ENCODE assay signal across 21 cellular contexts in genomic region chr3:132225664-132226063, GRCh38.
A peak's percentile ranks its signal among the peaks of the same experiment; 100 is the strongest.
DNase-seq lines count a peak whose midpoint lies in the region; ATAC-seq, FAIRE-seq and TF ChIP-seq lines count a peak whose summit lies in the region.
"Had no signal": no experiment of that assay in that cellular context is flagged by ENCODE, and none has a peak within 500 bp of the region (broad histone marks: within the 10 kb centered on the region; RNA-seq: fewer than 3 reads in every experiment).

No MANE protein-coding gene starts in this region.

- no peak for ATAC-seq in HG03039 (IDR thresholded peaks at IDR 0.05; ENCODE audit: unreplicated experiment)
- ATAC-seq in CD8-positive, alpha-beta T cell = no peak
- ATAC-seq: activated naive CD4-positive, alpha-beta T cell treated with anti-CD3 and anti-CD28 coated beads, Interleukin-2, amount 50 U/mL, for 72 hours; left cardiac atrium had no signal

- H3K36me3 ChIP-seq in PC-9 (ENCODE audit: low read depth) = no peaks in the 10 kb centered on the region
- no peaks in the 10 kb centered on the region for H3K36me3 ChIP-seq in CD8-positive, alpha-beta T cell (ENCODE audit: insufficient read depth, low read length)
- H3K36me3 ChIP-seq: ascending aorta, HAP-1, WERI-Rb-1 had no signal

- POLR2A ChIA-PET in PC-9 (lab: Charles Lee; ENCODE audit: unreplicated experiment) = interaction anchor here (0.5 kb wide), 1 partner anchor 185 kb away, joined by 3 read pairs; no protein-coding TSS in a partner anchor
- POLR2A ChIA-PET in CD8-positive, alpha-beta T cell (lab: Charles Lee) = no interaction called here

- H3K4me3 ChIP-seq in PC-9 = no peak overlapping the region
- H3K4me3 ChIP-seq in fibroblast of mammary gland (ENCODE audit: control insufficient read depth, low read depth, low read length) = no peak overlapping the region
- no peak overlapping the region for H3K4me3 ChIP-seq in CD8-positive, alpha-beta T cell (ENCODE audit: low read depth, low read length)
- H3K4me3 ChIP-seq: ascending aorta, HAP-1 had no signal

- H4K20me1 ChIP-seq in PC-9 (ENCODE audit: insufficient read depth) = no peaks in the 10 kb centered on the region

- peak overlapping the region; percentile 43 for H3K4me2 ChIP-seq in PC-9

- H3K4me3 Mint-ChIP-seq in nephron = no peak overlapping the region
- H3K4me3 Mint-ChIP-seq in CD8-positive, alpha-beta T cell = no peak overlapping the region
- H3K4me3 Mint-ChIP-seq: nephron progenitor cell had no signal

- H3K4me1 Mint-ChIP-seq in nephron = peaks cover 7% of the 10 kb centered on the region
- H3K4me1 Mint-ChIP-seq in CD8-positive, alpha-beta T cell (ENCODE audit: low read depth) = no peaks in the 10 kb centered on the region
- H3K4me1 Mint-ChIP-seq: nephron progenitor cell had no signal

- peak overlapping the region; percentile 54; the same call in 1 of the 2 replicates for H2AFZ ChIP-seq in PC-9

- H3K27ac Mint-ChIP-seq in nephron = peak overlapping the region; percentile 44 to 82 (median 77)
- H3K27ac Mint-ChIP-seq in CD8-positive, alpha-beta T cell = no peak overlapping the region
- H3K27ac Mint-ChIP-seq: activated naive CD4-positive, alpha-beta T cell treated with anti-CD3 and anti-CD28 coated beads, Interleukin-2, amount 50 U/mL, for 72 hours; nephron progenitor cell had no signal

- BruUV-seq in PC-9 (replicated peaks; lab: Mats Ljungman, UMichigan) = no TSS peak

- no peak for TF ChIP-seq CTCF in PC-9 (conservative IDR thresholded peaks at IDR 0.05)
- no peak for TF ChIP-seq CTCF in fibroblast of mammary gland (conservative IDR thresholded peaks at IDR 0.05; ENCODE audit: control insufficient read depth, insufficient read depth, low read depth, low read length)
- TF ChIP-seq CTCF in nephron (IDR thresholded peaks at IDR 0.05; ENCODE audit: unreplicated experiment in 3 of 3) = no peak
- no peak for TF ChIP-seq CTCF in CD8-positive, alpha-beta T cell (IDR thresholded peaks at IDR 0.05)

- no peaks in the 10 kb centered on the region for H3K27me3 ChIP-seq in PC-9 (ENCODE audit: insufficient read depth, low read depth)
- H3K27me3 ChIP-seq in CD8-positive, alpha-beta T cell (ENCODE audit: insufficient read depth, low read length) = no peaks in the 10 kb centered on the region
- H3K27me3 ChIP-seq: ascending aorta had no signal

- H3K9me2 ChIP-seq in PC-9 (ENCODE audit: insufficient read depth) = no peaks in the 10 kb centered on the region

- no peaks in the 10 kb centered on the region; the same call in none of the 2 replicates for H3K9me3 ChIP-seq in PC-9 (ENCODE audit: insufficient read depth, low read depth)
- no peaks in the 10 kb centered on the region for H3K9me3 ChIP-seq in CD8-positive, alpha-beta T cell (ENCODE audit: low read length)
- H3K9me3 ChIP-seq: ascending aorta, HAP-1 had no signal

- peaks cover 18% of the 10 kb centered on the region for H3K4me1 ChIP-seq in PC-9 (replicated peaks; ENCODE audit: insufficient read depth)
- H3K4me1 ChIP-seq in CD8-positive, alpha-beta T cell (ENCODE audit: insufficient read depth, low read length) = no peaks in the 10 kb centered on the region
- H3K4me1 ChIP-seq: HAP-1 had no signal

- H3K27me3 Mint-ChIP-seq in nephron (ENCODE audit: low read depth) = peaks cover 3% of the 10 kb centered on the region
- H3K27me3 Mint-ChIP-seq in CD8-positive, alpha-beta T cell (ENCODE audit: low read depth) = peaks cover 14% of the 10 kb centered on the region

- H3K36me3 Mint-ChIP-seq in nephron (ENCODE audit: low read depth) = no peaks in the 10 kb centered on the region
- H3K36me3 Mint-ChIP-seq in CD8-positive, alpha-beta T cell = no peaks in the 10 kb centered on the region
- H3K36me3 Mint-ChIP-seq: activated naive CD4-positive, alpha-beta T cell treated with anti-CD3 and anti-CD28 coated beads, Interleukin-2, amount 50 U/mL, for 72 hours had no signal

- H3F3A ChIP-seq in PC-9 (ENCODE audit: insufficient read depth, low read depth) = peaks cover 7% of the 10 kb centered on the region

- intact Hi-C loops in PC-9 (cut with micrococcal nuclease; ENCODE audit: unreplicated experiment) = no loop called here
- intact Hi-C loops in CD8-positive, alpha-beta T cell (cut with DNase I, micrococcal nuclease) = no loop called here

- CTCF ChIA-PET in PC-9 (lab: Charles Lee) = no interaction called here
- CTCF ChIA-PET in CD8-positive, alpha-beta T cell (lab: Charles Lee) = no interaction called here

- DNase-seq in GM12891 (ENCODE audit: insufficient read length, low spot score) (no peak), PC-9 (peak in 1 of 2 experiments; percentile 95), fibroblast of mammary gland (ENCODE audit: low read depth) (peak; percentile 40), T-helper 2 cell (no peak), cortex of kidney (lab: John Stamatoyannopoulos, UW) (no peak)
- no peak for DNase-seq in CD8-positive, alpha-beta T cell
- DNase-seq: activated CD4-positive, alpha-beta T cell treated with anti-CD3 and anti-CD28 coated beads, Interleukin-2, amount 50 U/mL, for 1 hour; KG1; left cardiac atrium; NCI-H1694 treated with DMSO at 0.1 percent for 48 hours; nephron progenitor cell; posterior cingulate gyrus; Right ventricle myocardium superior; WERI-Rb-1 had no signal

- H3K79me2 ChIP-seq in PC-9 (ENCODE audit: low read depth) = no peaks in the 10 kb centered on the region

- H3K9me3 Mint-ChIP-seq in nephron = no peaks in the 10 kb centered on the region
- no peaks in the 10 kb centered on the region for H3K9me3 Mint-ChIP-seq in CD8-positive, alpha-beta T cell
- H3K9me3 Mint-ChIP-seq: activated naive CD4-positive, alpha-beta T cell treated with anti-CD3 and anti-CD28 coated beads, Interleukin-2, amount 50 U/mL, for 72 hours; nephron progenitor cell had no signal

- peak overlapping the region; percentile 84 for H3K27ac ChIP-seq in PC-9
- no peak overlapping the region for H3K27ac ChIP-seq in CD8-positive, alpha-beta T cell (ENCODE audit: low read depth, low read length)
- H3K27ac ChIP-seq: ascending aorta, C4-2B, WERI-Rb-1 had no signal

- peak; percentile 9 for FAIRE-seq in GM12891 (lab: Jason Lieb, UNC)
- FAIRE-seq: D721Med had no signal

- no peak for TF ChIP-seq POLR2A in GM12891 (IDR thresholded peaks at IDR 0.05; ENCODE audit: low read depth, low read length)

TF ChIP-seq in GM12891, 5 proteins besides CTCF, POLR2A, EP300 and RAD21:
- no peak for TF ChIP-seq POU2F2 (IDR thresholded peaks at IDR 0.05; ENCODE audit: low read depth, low read length)
- no peak for TF ChIP-seq PAX5 (IDR thresholded peaks at IDR 0.05; ENCODE audit: insufficient read depth, low read length, severe bottlenecking)
